ENCODE assay signal across 16 cellular contexts in the genomic region with DNA sequence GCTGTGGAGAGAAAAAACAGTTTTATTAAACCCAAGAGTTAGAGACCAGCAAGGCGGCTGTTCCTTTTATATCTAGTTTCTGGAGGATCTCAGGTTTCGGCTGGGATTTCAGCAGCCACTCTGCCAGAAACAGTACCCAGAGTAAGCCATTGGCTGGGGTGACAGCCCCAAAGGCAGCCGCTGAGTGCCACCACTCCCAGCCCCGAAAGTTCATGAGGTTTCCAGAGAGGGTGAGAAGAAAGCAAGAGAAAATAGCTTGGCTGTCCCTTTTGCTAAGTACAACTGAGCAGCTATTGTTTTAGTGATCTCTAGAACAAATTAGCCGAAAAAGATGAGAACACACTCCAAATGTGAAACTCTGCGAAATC. TPM values are rescaled to one million over a fixed set of nuclear protein-coding genes. Genes with fewer than 3 reads are reported as not detected.
DNase-seq lines count a peak whose midpoint lies in the region; ATAC-seq, FAIRE-seq and TF ChIP-seq lines count a peak whose summit lies in the region.
"Had no signal": no experiment of that assay in that cellular context is flagged by ENCODE, and none has a peak within 500 bp of the region (broad histone marks: within the 10 kb centered on the region; RNA-seq: fewer than 3 reads in every experiment).

No MANE protein-coding gene starts in this region.

- no peak for FAIRE-seq in GM12878 (lab: Jason Lieb, UNC)
- FAIRE-seq: H54 had no signal

- POLR2A ChIA-PET in HEK293 (lab: Yijun Ruan, JAX) (no interaction called here), GM12878 (lab: Charles Lee) (no interaction called here)
- POLR2A ChIA-PET in CD4-positive, alpha-beta memory T cell (lab: Charles Lee; ENCODE audit: partially characterized antibody) = no interaction called here

- H3K36me3 ChIP-seq in HEK293 (ENCODE audit: control insufficient read depth in 2 of 2, insufficient read depth in 1 of 2, low read length in 2 of 2) (no peaks in the 10 kb centered on the region), GM12878 (ENCODE audit: control insufficient read depth in 2 of 2, insufficient read depth in 2 of 2, low read length in 1 of 2) (no peaks in the 10 kb centered on the region), right atrium auricular region (no peaks in the 10 kb centered on the region)
- no peaks in the 10 kb centered on the region for H3K36me3 ChIP-seq in CD4-positive, alpha-beta memory T cell (ENCODE audit: insufficient read depth, low read length)
- H3K36me3 ChIP-seq: neutrophil had no signal

- CTCF ChIA-PET in HEK293 (lab: Yijun Ruan, JAX) (interaction anchor here (0.6 to 1.3 kb wide), 3 partner anchors 10 to 108 kb away, joined by 3 to 6 read pairs (median 3); no protein-coding TSS in a partner anchor), GM12878 (lab: Yijun Ruan, JAX) (interaction anchor here (1.1 kb wide), 1 partner anchor 12 kb away, joined by 3 read pairs; no protein-coding TSS in a partner anchor)
- CTCF ChIA-PET in CD4-positive, alpha-beta memory T cell (lab: Charles Lee; ENCODE audit: partially characterized antibody) = no interaction called here

- H3K4me3 Mint-ChIP-seq in CD4-positive, alpha-beta memory T cell = no peak overlapping the region

- peak overlapping the region in 1 of 7 donors; percentile 3 for H3K27ac Mint-ChIP-seq in CD4-positive, alpha-beta memory T cell

- H3K27ac ChIP-seq in HEK293 (ENCODE audit: extremely low read depth, low read depth, low read length) (peak overlapping the region; percentile 32; the same call in 1 of the 2 replicates), GM12878 (ENCODE audit: control insufficient read depth, insufficient read depth) (no peak overlapping the region), right atrium auricular region (peak overlapping the region; percentile 80 to 95)
- no peak overlapping the region for H3K27ac ChIP-seq in CD4-positive, alpha-beta memory T cell (ENCODE audit: low read depth, low read length)
- H3K27ac ChIP-seq: neutrophil had no signal

- ATAC-seq in GM12878 = peak; percentile 44
- no peak for ATAC-seq in GM21526 (IDR thresholded peaks at IDR 0.05; ENCODE audit: low FRiP score, unreplicated experiment)
- ATAC-seq: activated CD4-positive, CD25-positive, alpha-beta regulatory T cell treated with anti-CD3 and anti-CD28 coated beads, Interleukin-2, amount 50 U/mL, for 24 hours; left colon; Panc1 had no signal

- TF ChIP-seq EP300 in GM12878 (IDR thresholded peaks at IDR 0.05; ENCODE audit: borderline replicate concordance in 1 of 2, control insufficient read depth in 1 of 2, low read depth in 2 of 2, low read length in 2 of 2) = no peak

- H3K4me3 ChIP-seq in HEK293 (ENCODE audit: low read depth, low read length) = no peak overlapping the region
- H3K4me3 ChIP-seq in GM12878 = no peak overlapping the region
- peak overlapping the region; percentile 42 to 49 for H3K4me3 ChIP-seq in right atrium auricular region
- no peak overlapping the region for H3K4me3 ChIP-seq in CD4-positive, alpha-beta memory T cell (ENCODE audit: low read length in 2 of 2)

- WGBS in GM12878 (ENCODE audit: insufficient coverage, insufficient replicate concordance, low lambda C conversion rate, missing lambda C conversion rate) = 24% methylated on average over 6 of the region's 6 CpGs

- H3K9me3 ChIP-seq in HEK293 (ENCODE audit: control insufficient read depth, insufficient read depth, low read depth, low read length) = no peaks in the 10 kb centered on the region
- H3K9me3 ChIP-seq in GM12878 (replicated peaks; ENCODE audit: control insufficient read depth, insufficient read depth, low read length) = no peaks in the 10 kb centered on the region
- H3K9me3 ChIP-seq in right atrium auricular region = no peaks in the 10 kb centered on the region
- H3K9me3 ChIP-seq in CD4-positive, alpha-beta memory T cell (ENCODE audit: control insufficient read depth in 1 of 2, low read length in 2 of 2) = no peaks in the 10 kb centered on the region
- H3K9me3 ChIP-seq: neutrophil had no signal

- TF ChIP-seq CTCF in HEK293 (tag by site-specific recombination; IDR thresholded peaks at IDR 0.05) (no peak), GM12878 (IDR thresholded peaks at IDR 0.05 in 2 of 3, conservative IDR thresholded peaks at IDR 0.05 in 1 of 3; ENCODE audit: control insufficient read depth in 2 of 3, extremely low read depth in 1 of 3, insufficient read depth in 1 of 3, low read depth in 3 of 3, low read length in 3 of 3) (no peak), right atrium auricular region (IDR thresholded peaks at IDR 0.05) (no peak)

- DNase-seq in GM12878 (ENCODE audit: low read depth, low spot score) (no peak), right atrium auricular region (ENCODE audit: low spot score) (no peak), putamen (ENCODE audit: low spot score) (peak; percentile 46), NCI-H526 treated with DMSO at 0.1 percent for 48 hours (lab: John Stamatoyannopoulos, UW) (no peak)
- no peak for DNase-seq in stimulated activated naive CD4-positive, alpha-beta T cell treated with Interleukin-2 at 50 U/mL for 16 hours (lab: John Stamatoyannopoulos, UW)
- no peak for DNase-seq in CD4-positive, alpha-beta memory T cell
- DNase-seq: activated CD8-positive, alpha-beta memory T cell treated with anti-CD3 and anti-CD28 coated beads, Interleukin-2, amount 50 U/mL, for 48 hours; activated naive CD4-positive, alpha-beta T cell treated with anti-CD3 and anti-CD28 coated beads, Interleukin-2, amount 50 U/mL, for 16 hours; left colon; NCI-H510A had no signal

- no peaks in the 10 kb centered on the region; a peak in 1 of 4 replicates for H3K27me3 ChIP-seq in GM12878 (replicated peaks in 1 of 2; ENCODE audit: control insufficient read depth in 2 of 2, insufficient read depth in 2 of 2, low read length in 1 of 2)
- no peaks in the 10 kb centered on the region for H3K27me3 ChIP-seq in right atrium auricular region
- peaks cover 3% of the 10 kb centered on the region for H3K27me3 ChIP-seq in CD4-positive, alpha-beta memory T cell (ENCODE audit: insufficient read depth, low read length)

- no peaks in the 10 kb centered on the region for H4K20me1 ChIP-seq in GM12878 (ENCODE audit: control insufficient read depth, insufficient read depth)

- no peaks in the 10 kb centered on the region for H3K9me3 Mint-ChIP-seq in CD4-positive, alpha-beta memory T cell

- in situ Hi-C loops in GM12878 (cut with MboI) = no loop called here

- H2AFZ ChIP-seq in GM12878 (ENCODE audit: control insufficient read depth, low read depth, low read length) = no peak overlapping the region

- peaks cover 4 to 12% of the 10 kb centered on the region in 2 donors for H3K27me3 Mint-ChIP-seq in CD4-positive, alpha-beta memory T cell

- no peak overlapping the region for H3K4me2 ChIP-seq in GM12878 (ENCODE audit: control insufficient read depth, insufficient read depth)

- H3K79me2 ChIP-seq in GM12878 (ENCODE audit: control insufficient read depth, insufficient read depth, low read length) = no peaks in the 10 kb centered on the region

- RAD21 ChIA-PET in GM12878 (lab: Charles Lee; ENCODE audit: unreplicated experiment) = no interaction called here

- TF ChIP-seq RAD21 in GM12878 (IDR thresholded peaks at IDR 0.05; ENCODE audit: insufficient read depth, low read depth, low read length) = no peak

- H3K4me1 Mint-ChIP-seq in CD4-positive, alpha-beta memory T cell = peaks cover 0 to under 1% (median 0%) of the 10 kb centered on the region in 4 donors

- SMC1A ChIA-PET in GM12878 (lab: Charles Lee; ENCODE audit: uncharacterized antibody, unreplicated experiment) = no interaction called here

- intact Hi-C loops in GM12878 (cut with micrococcal nuclease; ENCODE audit: unreplicated experiment) = no loop called here
- intact Hi-C loops in CD4-positive, alpha-beta memory T cell (cut with micrococcal nuclease) = no loop called here

- TF ChIP-seq POLR2A in GM12878 (IDR thresholded peaks at IDR 0.05; ENCODE audit: low read depth, low read length) = no peak

- no TSS peak for BruUV-seq in GM12878 (replicated peaks; lab: Mats Ljungman, UMichigan)

- H3K9ac ChIP-seq in GM12878 (ENCODE audit: control insufficient read depth, insufficient read depth, low read length) = no peak overlapping the region

- H3K4me1 ChIP-seq in HEK293 (ENCODE audit: control insufficient read depth, insufficient read depth, low read length) (peaks cover 15% of the 10 kb centered on the region), GM12878 (ENCODE audit: control insufficient read depth, insufficient read depth, low read length) (no peaks in the 10 kb centered on the region), right atrium auricular region (peaks cover 0 to 17% of the 10 kb centered on the region in 2 donors)
- H3K4me1 ChIP-seq in CD4-positive, alpha-beta memory T cell (ENCODE audit: insufficient read depth, low read length) = no peaks in the 10 kb centered on the region

- H3K36me3 Mint-ChIP-seq in CD4-positive, alpha-beta memory T cell = no peaks in the 10 kb centered on the region

RNA-seq across cellular contexts. Expression of a gene that starts 1.2 kb away (rescaled TPM):
- 0.64 and 1.1 TPM in 2 replicates for total RNA-seq in GM12878 (2013; cell fraction: nucleolus; rRNA removed)
- total RNA-seq in GM12878 (2014; rRNA removed) = 0.45 and 0.54 TPM in 2 replicates
- total RNA-seq in GM12878 (2014; rRNA removed; fragmentation: Illumina TruSeq; extraction: Trizol) = 0.97 and 1.6 TPM in 2 replicates
- 0.97 and 1.2 TPM in 2 replicates for total RNA-seq in GM12878 (2021)
- 0.93 TPM for polyA plus RNA-seq in GM12878 (2011; ENCODE audit: low read depth)
- polyA plus RNA-seq in GM12878 (2011; rRNA removed) = 1.6 and 2.7 TPM in 2 replicates
- 0.12 and 0.27 TPM in 2 replicates for polyA plus RNA-seq in GM12878 (2011; cell fraction: cytosol; rRNA removed)
- polyA plus RNA-seq in GM12878 (2011; cell fraction: nucleus; rRNA removed) = 1.4 TPM in 1 of 2 replicates, not detected in the other
- polyA plus RNA-seq in GM12878 (2012) = 1.5 and 1.7 TPM in 2 replicates
- 1.7 and 3.0 TPM in 2 replicates for polyA plus RNA-seq in GM12878 (2014; fragmentation: Illumina TruSeq; extraction: Trizol)
- 1 to 10 TPM; 1.0 to 1.7 TPM for polyA plus RNA-seq in GM12878 (2014; fragmentation: Nextera tagmentation; extraction: Ambion mirVana)
- 0.32 and 2.3 TPM in 2 replicates for polyA plus RNA-seq in GM12878 (2014; rRNA removed)
- polyA plus RNA-seq in GM12878 (2016; fragmentation: Nextera tagmentation; extraction: Ambion mirVana) = 1 to 10 TPM; 3.5 TPM
- polyA minus RNA-seq in GM12878 (2011; rRNA and poly(A)+ RNA removed) = 0.62 TPM in 1 of 2 replicates, not detected in the other
- not detected in 2 replicates for polyA minus RNA-seq in GM12878 (2011; cell fraction: cytosol; rRNA and poly(A)+ RNA removed)
- polyA minus RNA-seq in GM12878 (2011; cell fraction: nucleus; rRNA and poly(A)+ RNA removed) = 0.77 TPM in 1 of 2 replicates, not detected in the other
- total RNA-seq in right atrium auricular region = 10 to 100 TPM; 43.2 to 75.7 TPM
- 1 to 10 TPM in 1 of 2 experiments, under 1 TPM in 1; 0.58 to 2.4 TPM for total RNA-seq in CD4-positive, alpha-beta memory T cell
- polyA plus RNA-seq in CD4-positive, alpha-beta memory T cell = 1 to 10 TPM; 1.4 to 2.5 TPM

RNA-seq across cellular contexts. Expression of a gene that starts 7.4 kb away (rescaled TPM):
- total RNA-seq in GM12878 (2013; cell fraction: nucleolus; rRNA removed) = 0.15 and 0.20 TPM in 2 replicates
- total RNA-seq in GM12878 (2014; rRNA removed) (0.38 TPM in 1 of 2 replicates, not detected in the other), GM12878 (2014; rRNA removed; fragmentation: Illumina TruSeq; extraction: Trizol) (0.18 TPM in 2 replicates), GM12878 (2021) (0.19 TPM in 1 of 2 replicates, not detected in the other), right atrium auricular region (1 to 10 TPM in 1 of 2 donors, under 1 TPM in 1; 0.26 to 1.5 TPM)
- not detected for polyA plus RNA-seq in GM12878 (2011; ENCODE audit: low read depth)
- polyA plus RNA-seq in GM12878 (2011; rRNA removed) (0.22 and 0.23 TPM in 2 replicates), GM12878 (2014; fragmentation: Illumina TruSeq; extraction: Trizol) (0.44 and 0.73 TPM in 2 replicates), GM12878 (2014; fragmentation: Nextera tagmentation; extraction: Ambion mirVana) (under 1 TPM; 0.22 to 0.55 TPM), GM12878 (2014; rRNA removed) (0.22 and 0.26 TPM in 2 replicates), GM12878 (2016; fragmentation: Nextera tagmentation; extraction: Ambion mirVana) (under 1 TPM; 0.29 to 0.46 TPM)
- 0.05 and 0.16 TPM in 2 replicates for polyA plus RNA-seq in GM12878 (2011; cell fraction: cytosol; rRNA removed)
- polyA plus RNA-seq in GM12878 (2011; cell fraction: nucleus; rRNA removed) = 0.29 and 0.30 TPM in 2 replicates
- 0.27 and 0.35 TPM in 2 replicates for polyA plus RNA-seq in GM12878 (2012)
- 0.21 and 0.22 TPM in 2 replicates for polyA minus RNA-seq in GM12878 (2011; rRNA and poly(A)+ RNA removed)
- polyA minus RNA-seq in GM12878 (2011; cell fraction: cytosol; rRNA and poly(A)+ RNA removed) = not detected in 2 replicates
- polyA minus RNA-seq in GM12878 (2011; cell fraction: nucleus; rRNA and poly(A)+ RNA removed) = 0.86 TPM in 1 of 2 replicates, not detected in the other
- not detected for total RNA-seq in CD4-positive, alpha-beta memory T cell
- polyA plus RNA-seq in CD4-positive, alpha-beta memory T cell = not detected

Comparison
In these comparisons a context has a peak if more than half of its experiments do, and no peak if none do; other contexts are left out.
1. H3K27ac ChIP-seq: peak in HEK293 (single experiment) and right atrium auricular region (2 of 2); none in GM12878 (single experiment) and CD4-positive, alpha-beta memory T cell (single experiment).
2. H3K4me3 ChIP-seq: peak in right atrium auricular region (2 of 2); none in HEK293 (single experiment), GM12878 (single experiment) and CD4-positive, alpha-beta memory T cell (0 of 2).
3. RNA of a gene that starts 1.2 kb away (total RNA-seq): 43.2 to 75.7 TPM in right atrium auricular region; 0.58 to 2.4 TPM in CD4-positive, alpha-beta memory T cell and 0.45 to 1.6 TPM in GM12878; every median in the first group is over 10 times any median in the second.